ENCODE assay signal across 24 cellular contexts in the genomic region with DNA sequence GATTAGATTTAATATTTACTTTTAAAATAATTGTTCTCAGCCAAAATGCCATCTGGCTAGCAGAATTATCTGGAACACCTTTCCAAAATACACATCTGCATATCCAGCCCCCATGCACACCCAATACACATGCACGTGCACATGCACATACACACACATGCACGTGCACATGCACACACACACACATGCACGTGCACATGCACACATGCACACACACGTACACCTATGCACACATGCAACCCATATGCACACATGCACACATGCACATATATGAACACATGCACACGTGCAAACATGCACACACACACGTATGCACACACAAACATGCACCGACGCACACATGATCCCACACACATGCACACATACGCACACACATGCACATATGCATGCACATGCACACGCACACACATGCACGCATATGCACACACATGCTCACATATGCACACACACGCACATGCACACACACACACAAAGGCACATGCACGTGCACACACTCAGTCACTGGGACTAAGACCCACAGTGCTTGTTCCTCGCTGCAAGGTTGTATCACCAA.
"Had no signal": no experiment of that assay in that cellular context is flagged by ENCODE, and none has a peak within 500 bp of the region (broad histone marks: within the 10 kb centered on the region; RNA-seq: fewer than 3 reads in every experiment).

No MANE protein-coding gene starts in this region.

- H3K27ac ChIP-seq: breast epithelium, colonic mucosa, gastroesophageal sphincter, transverse colon had no signal

- FAIRE-seq: islet of Langerhans had no signal

- H3K4me3 ChIP-seq: breast epithelium, colonic mucosa, gastroesophageal sphincter, mucosa of descending colon, sigmoid colon, smooth muscle cell, transverse colon had no signal

- DNase-seq: activated CD4-positive, alpha-beta T cell treated with anti-CD3 and anti-CD28 coated beads for 1 hour; activated CD4-positive, alpha-beta T cell treated with anti-CD3 and anti-CD28 coated beads, Interleukin-2, amount 50 U/mL, for 1 hour; activated CD8-positive, alpha-beta T cell treated with anti-CD3 and anti-CD28 coated beads, Interleukin-2, amount 10 ng/mL, durations not matched to agents 7 days and 5 days; activated naive CD4-positive, alpha-beta T cell treated with Interleukin-2 at 50 U/mL for 16 hours; activated naive CD8-positive, alpha-beta T cell treated with anti-CD3 and anti-CD28 coated beads for 36 hours; activated T-cell treated with anti-CD3 and anti-CD28 coated beads, Interleukin-2, amount 50 U/mL, for 48 hours; colonic mucosa; hypothalamus; left cardiac atrium; mesendoderm; mucosa of descending colon; nephron progenitor cell; occipital lobe; posterior cingulate gyrus; sigmoid colon; stimulated activated CD4-positive, alpha-beta T cell treated with anti-CD3 and anti-CD28 coated beads, Interleukin-2, amount 100 ng/mL, for 48 hours; stimulated activated CD8-positive, alpha-beta memory T cell treated with anti-CD3 and anti-CD28 coated beads, Interleukin-4, amount 100 ng/mL, for 48 hours; stimulated activated naive B cell treated with anti-CD40 and anti-IgM and Interleukin-4, amounts not matched to agents 10 μg/mL and 1 μg/mL and 100 μg/mL, for 72 hours; T-cell; transverse colon had no signal

- ATAC-seq: activated CD8-positive, alpha-beta T cell treated with anti-CD3 and anti-CD28 coated beads, Interleukin-2, amount 10 ng/mL, durations not matched to agents 7 days and 5 days; gastroesophageal sphincter; left cardiac atrium; mucosa of descending colon; stimulated activated naive B cell treated with anti-CD40 and anti-IgM and Interleukin-4, amounts not matched to agents 10 μg/mL and 1 μg/mL and 100 μg/mL, for 72 hours; T-cell had no signal

- H3K9me3 ChIP-seq: colonic mucosa, gastroesophageal sphincter, mucosa of descending colon, sigmoid colon, transverse colon had no signal

- H3K4me2 ChIP-seq: smooth muscle cell had no signal

- H3K4me1 ChIP-seq: breast epithelium, colonic mucosa, transverse colon had no signal

- H3K36me3 ChIP-seq: breast epithelium, colonic mucosa, gastroesophageal sphincter, sigmoid colon, transverse colon had no signal

- H3K27me3 ChIP-seq: breast epithelium, colonic mucosa, gastroesophageal sphincter, sigmoid colon, transverse colon had no signal
